16 cellular contexts compared by ENCODE assay signal in genomic region chr6:3868544-3868943, GRCh38. TPM values are rescaled to one million over a fixed set of nuclear protein-coding genes. Genes with fewer than 3 reads are reported as not detected.
A peak's percentile ranks its signal among the peaks of the same experiment; 100 is the strongest.
DNase-seq lines count a peak whose midpoint lies in the region; ATAC-seq, FAIRE-seq and TF ChIP-seq lines count a peak whose summit lies in the region.
"Had no signal": no experiment of that assay in that cellular context is flagged by ENCODE, and none has a peak within 500 bp of the region (broad histone marks: within the 10 kb centered on the region; RNA-seq: fewer than 3 reads in every experiment).

No MANE protein-coding gene starts in this region.

- H3K9me3 Mint-ChIP-seq in activated T-helper 1 cell treated with anti-CD3 and anti-CD28 coated beads, Interleukin-12 subunit alpha, Interleukin-12 subunit beta, Interleukin-2, Interleukin-4 antibody, amounts not matched to agents 30 ng/mL and 10 ng/mL and 1 ng/mL, durations not matched to agents 14 hours and 24 hours and 36 hours = peaks cover 3% of the 10 kb centered on the region
- peaks cover 0 to 4% (median 0%) of the 10 kb centered on the region in 3 donors for H3K9me3 Mint-ChIP-seq in T-cell

- POLR2A ChIA-PET in HepG2 (lab: Yijun Ruan, JAX) (interaction anchor here (0.9 kb wide), 1 partner anchor 45 kb away, joined by 3 read pairs; no protein-coding TSS in a partner anchor), T-cell (lab: Charles Lee) (no interaction called here)

- BruUV-seq in HepG2 (replicated peaks; lab: Mats Ljungman, UMichigan) = no TSS peak

- CTCF ChIA-PET in HepG2 (lab: Yijun Ruan, JAX; ENCODE audit: low intra/inter-chr PET ratio, low total read pairs) (no interaction called here), T-cell (lab: Charles Lee) (interaction anchor here in 1 of 2 donors (0.8 to 2.0 kb wide), 2 partner anchors 19 to 110 kb away, joined by 3 to 6 read pairs; partner anchors contain the start of gene FAM50B)

- H3K27me3 ChIP-seq in HepG2 (ENCODE audit: control insufficient read depth in 1 of 2, insufficient read depth in 2 of 2, low read length in 2 of 2) = no peaks in the 10 kb centered on the region
- no peaks in the 10 kb centered on the region for H3K27me3 ChIP-seq in right lobe of liver
- H3K27me3 ChIP-seq: Peyer's patch had no signal

- H2AFZ ChIP-seq in HepG2 (ENCODE audit: low read length) = no peak overlapping the region

- H3K4me3 ChIP-seq in HepG2 (replicated peaks in 1 of 3; ENCODE audit: insufficient read depth in 1 of 3, low read depth in 2 of 3, low read length in 3 of 3) (no peak overlapping the region), right lobe of liver (no peak overlapping the region)
- H3K4me3 ChIP-seq: Peyer's patch had no signal

- H3K36me3 ChIP-seq in HepG2 (replicated peaks in 1 of 2; ENCODE audit: control insufficient read depth in 1 of 2, insufficient read depth in 2 of 2, low read length in 2 of 2) (no peaks in the 10 kb centered on the region), right lobe of liver (no peaks in the 10 kb centered on the region)
- H3K36me3 ChIP-seq: Peyer's patch had no signal

- peak overlapping the region; percentile 20 for H3K27ac Mint-ChIP-seq in activated T-helper 1 cell treated with anti-CD3 and anti-CD28 coated beads, Interleukin-12 subunit alpha, Interleukin-12 subunit beta, Interleukin-2, Interleukin-4 antibody, amounts not matched to agents 30 ng/mL and 10 ng/mL and 1 ng/mL, durations not matched to agents 14 hours and 24 hours and 36 hours
- H3K27ac Mint-ChIP-seq in T-cell = peak overlapping the region in 1 of 2 donors; percentile 13

- H3K36me3 Mint-ChIP-seq in activated T-helper 1 cell treated with anti-CD3 and anti-CD28 coated beads, Interleukin-12 subunit alpha, Interleukin-12 subunit beta, Interleukin-2, Interleukin-4 antibody, amounts not matched to agents 30 ng/mL and 10 ng/mL and 1 ng/mL, durations not matched to agents 14 hours and 24 hours and 36 hours (ENCODE audit: low read depth) = no peaks in the 10 kb centered on the region
- no peaks in the 10 kb centered on the region for H3K36me3 Mint-ChIP-seq in T-cell

- TF ChIP-seq POLR2A in HepG2 (IDR thresholded peaks at IDR 0.05; ENCODE audit: insufficient read depth in 1 of 2, low read depth in 2 of 2, low read length in 2 of 2) (no peak), right lobe of liver (IDR thresholded peaks at IDR 0.05) (no peak)

- ATAC-seq in HepG2 (no peak), right lobe of liver (no peak), HG03565 (IDR thresholded peaks at IDR 0.05; ENCODE audit: unreplicated experiment) (no peak), T-cell (replicated peaks in 1 of 4) (no peak), HG02840 (IDR thresholded peaks at IDR 0.05; ENCODE audit: low FRiP score, unreplicated experiment) (no peak)

- H3K4me2 ChIP-seq in HepG2 (ENCODE audit: low read depth, low read length) = no peak overlapping the region

- no peak for TF ChIP-seq RAD21 in HepG2 (CRISPR knock-in tag; IDR thresholded peaks at IDR 0.05)

- no peaks in the 10 kb centered on the region for H4K20me1 ChIP-seq in HepG2 (ENCODE audit: insufficient read depth, low read length)

- no peak overlapping the region for H3K9ac ChIP-seq in HepG2 (ENCODE audit: insufficient read depth, low read depth, low read length)

- H3K9me3 ChIP-seq in HepG2 (ENCODE audit: low read length) = peaks cover 4% of the 10 kb centered on the region; the same call in 1 of the 2 replicates
- H3K9me3 ChIP-seq in right lobe of liver = no peaks in the 10 kb centered on the region
- H3K9me3 ChIP-seq: Peyer's patch had no signal

- 90% methylated on average over 7 of the region's 7 CpGs for WGBS in HepG2 (ENCODE audit: low lambda C conversion rate)
- 86% methylated on average over 7 of the region's 7 CpGs for WGBS in right lobe of liver (ENCODE audit: insufficient coverage, low coverage, low lambda C conversion rate, missing lambda C conversion rate)

- in situ Hi-C loops in HepG2 (cut with HindIII; ENCODE audit: extremely low pct_ligation_motif_present, low pct_unique_long_range_greater_than_20kb) = no loop called here

- H3K79me2 ChIP-seq in HepG2 (ENCODE audit: insufficient read depth, low read length) = no peaks in the 10 kb centered on the region

- no peak overlapping the region for H3K4me3 Mint-ChIP-seq in activated T-helper 1 cell treated with anti-CD3 and anti-CD28 coated beads, Interleukin-12 subunit alpha, Interleukin-12 subunit beta, Interleukin-2, Interleukin-4 antibody, amounts not matched to agents 30 ng/mL and 10 ng/mL and 1 ng/mL, durations not matched to agents 14 hours and 24 hours and 36 hours
- H3K4me3 Mint-ChIP-seq in T-cell = no peak overlapping the region
- H3K4me3 Mint-ChIP-seq: activated naive CD8-positive, alpha-beta T cell treated with anti-CD3 and anti-CD28 coated beads, Interleukin-2, amount 50 U/mL, for 24 hours had no signal

- no peak for FAIRE-seq in HepG2 (lab: Jason Lieb, UNC)
- FAIRE-seq: H54 had no signal

- no peak for TF ChIP-seq CTCF in HepG2 (CRISPR knock-in tag; IDR thresholded peaks at IDR 0.05)
- no peak for TF ChIP-seq CTCF in right lobe of liver (IDR thresholded peaks at IDR 0.05)

- peak overlapping the region; percentile 79 for H3K27ac ChIP-seq in HepG2 (ENCODE audit: extremely low read length, insufficient read depth, low read length)
- H3K27ac ChIP-seq in right lobe of liver = no peak overlapping the region

- H3K4me1 ChIP-seq in HepG2 (ENCODE audit: insufficient read depth, low read length) (peaks cover 57% of the 10 kb centered on the region), right lobe of liver (peaks cover 0 to 44% (median 20%) of the 10 kb centered on the region in 4 donors)

- H3K27me3 Mint-ChIP-seq in activated T-helper 1 cell treated with anti-CD3 and anti-CD28 coated beads, Interleukin-12 subunit alpha, Interleukin-12 subunit beta, Interleukin-2, Interleukin-4 antibody, amounts not matched to agents 30 ng/mL and 10 ng/mL and 1 ng/mL, durations not matched to agents 14 hours and 24 hours and 36 hours (ENCODE audit: insufficient read depth) = peaks cover 8% of the 10 kb centered on the region
- H3K27me3 Mint-ChIP-seq in T-cell = peaks cover 9 to 29% of the 10 kb centered on the region in 2 donors
- H3K27me3 Mint-ChIP-seq: progenitor cell of endocrine pancreas had no signal

- TF ChIP-seq EP300 in HepG2 (IDR thresholded peaks at IDR 0.05; ENCODE audit: low read depth in 2 of 2, low read length in 2 of 2) = no peak
- no peak for TF ChIP-seq EP300 in HepG2 (CRISPR knock-in tag; IDR thresholded peaks at IDR 0.05; ENCODE audit: borderline replicate concordance)

- peaks cover 13% of the 10 kb centered on the region for H3K4me1 Mint-ChIP-seq in activated T-helper 1 cell treated with anti-CD3 and anti-CD28 coated beads, Interleukin-12 subunit alpha, Interleukin-12 subunit beta, Interleukin-2, Interleukin-4 antibody, amounts not matched to agents 30 ng/mL and 10 ng/mL and 1 ng/mL, durations not matched to agents 14 hours and 24 hours and 36 hours (ENCODE audit: low read depth)
- peaks cover 17 to 31% (median 23%) of the 10 kb centered on the region in 3 donors for H3K4me1 Mint-ChIP-seq in T-cell

- intact Hi-C loops in HepG2 (cut with micrococcal nuclease; ENCODE audit: unreplicated experiment) (no loop called here), right lobe of liver (cut with DNase I) (no loop called here)
- intact Hi-C loops in activated T-helper 1 cell treated with anti-CD3 and anti-CD28 coated beads, Interleukin-12 subunit alpha, Interleukin-12 subunit beta, Interleukin-2, Interleukin-4 antibody, amounts not matched to agents 30 ng/mL and 10 ng/mL and 1 ng/mL, durations not matched to agents 14 hours and 24 hours and 36 hours (cut with micrococcal nuclease) = no loop called here

- DNase-seq in HepG2 (ENCODE audit: low spot score) = no peak
- DNase-seq in right lobe of liver = no peak
- DNase-seq in activated T-helper 1 cell treated with anti-CD3 and anti-CD28 coated beads, Interleukin-12 subunit alpha, Interleukin-12 subunit beta, Interleukin-2, Interleukin-4 antibody, amounts not matched to agents 30 ng/mL and 10 ng/mL and 1 ng/mL, durations not matched to agents 14 hours and 24 hours and 36 hours (ENCODE audit: low spot score) = no peak
- DNase-seq in islet precursor cell = peak; percentile 33
- DNase-seq in NCI-H2029 treated with DMSO at 0.1 percent for 48 hours (lab: John Stamatoyannopoulos, UW) = no peak
- DNase-seq in T-cell = no peak
- DNase-seq: activated naive CD8-positive, alpha-beta T cell treated with anti-CD3 and anti-CD28 coated beads, Interleukin-2, amount 50 U/mL, for 24 hours; cortex of kidney; MV-4-11; NCI-H510A; Peyer's patch; stimulated activated CD4-positive, alpha-beta T cell treated with anti-CD3 and anti-CD28 coated beads, Interleukin-1b, Interleukin-23, amount 100 ng/mL, for 48 hours had no signal

RNA-seq across cellular contexts. Expression of gene FAM50B, which starts 19.4 kb away (rescaled TPM):
- total RNA-seq in HepG2 (2016; rRNA removed; fragmentation: Illumina TruSeq; extraction: Trizol) (not detected in 2 replicates), right lobe of liver (10 to 100 TPM in 1 of 6 experiments, 1 to 10 TPM in 5; 3.6 to 11.1 (median 8.5) TPM), T-cell (10 to 100 TPM in 3 of 5 donors, 1 to 10 TPM in 2; 2.3 to 14.9 (median 11.6) TPM)
- not detected in 2 replicates for total RNA-seq in HepG2 (2016; cell fraction: cytosol; rRNA removed; fragmentation: Illumina TruSeq; extraction: Trizol; ENCODE audit: low read depth)
- not detected in 2 replicates for total RNA-seq in HepG2 (2016; cell fraction: insoluble cytoplasmic fraction; rRNA removed; fragmentation: Illumina TruSeq; extraction: Trizol)
- total RNA-seq in HepG2 (2016; cell fraction: membrane; rRNA removed; fragmentation: Illumina TruSeq; extraction: Trizol) = not detected in 2 replicates
- total RNA-seq in HepG2 (2016; cell fraction: nucleus; rRNA removed; fragmentation: Illumina TruSeq; extraction: Trizol) = not detected in 2 replicates
- polyA plus RNA-seq in HepG2 (2011; rRNA removed) = 0.05 TPM in 1 of 2 replicates, not detected in the other
- polyA plus RNA-seq in HepG2 (2011; cell fraction: cytosol; rRNA removed) = not detected in 2 replicates
- 0.07 TPM in 1 of 2 replicates, not detected in the other for polyA plus RNA-seq in HepG2 (2011; cell fraction: nucleus; rRNA removed)
- not detected in 2 replicates for polyA plus RNA-seq in HepG2 (2012)
- polyA plus RNA-seq in HepG2 (2016; cell fraction: cytosol; fragmentation: Illumina TruSeq; extraction: Trizol; ENCODE audit: low read depth) = not detected in 2 replicates
- polyA plus RNA-seq in HepG2 (2016; cell fraction: insoluble cytoplasmic fraction; fragmentation: Illumina TruSeq; extraction: Trizol; ENCODE audit: low read depth) = not detected in 2 replicates
- polyA plus RNA-seq in HepG2 (2016; cell fraction: membrane; fragmentation: Illumina TruSeq; extraction: Trizol; ENCODE audit: low read depth) = not detected in 2 replicates
- polyA plus RNA-seq in HepG2 (2016; cell fraction: nucleus; fragmentation: Illumina TruSeq; extraction: Trizol; ENCODE audit: insufficient read depth, low read depth) = not detected in 2 replicates
- polyA minus RNA-seq in HepG2 (2011; rRNA and poly(A)+ RNA removed; ENCODE audit: low replicate concordance) = 2.4 TPM in 1 of 2 replicates, not detected in the other
- not detected in 2 replicates for polyA minus RNA-seq in HepG2 (2011; cell fraction: cytosol; rRNA and poly(A)+ RNA removed)
- polyA minus RNA-seq in HepG2 (2011; cell fraction: nucleus; rRNA and poly(A)+ RNA removed) = not detected in 2 replicates
- 9.0 and 9.1 TPM in 2 replicates for total RNA-seq in activated T-helper 1 cell treated with anti-CD3 and anti-CD28 coated beads, Interleukin-12 subunit alpha, Interleukin-12 subunit beta, Interleukin-2, Interleukin-4 antibody, amounts not matched to agents 30 ng/mL and 10 ng/mL and 1 ng/mL, durations not matched to agents 14 hours and 24 hours and 36 hours
